Comparison of ENCODE assay signal across 19 cellular contexts in genomic region chr18:3671181-3671580, GRCh38.
DNase-seq lines count a peak whose midpoint lies in the region; ATAC-seq and TF ChIP-seq lines count a peak whose summit lies in the region.
"Had no signal": no experiment of that assay in that cellular context is flagged by ENCODE, and none has a peak within 500 bp of the region (broad histone marks: within the 10 kb centered on the region; RNA-seq: fewer than 3 reads in every experiment).

No MANE protein-coding gene starts in this region.

- no peaks in the 10 kb centered on the region for H3K9me3 Mint-ChIP-seq in activated CD4-positive, alpha-beta T cell treated with anti-CD3 and anti-CD28 coated beads for 36 hours (ENCODE audit: low read depth)
- H3K9me3 Mint-ChIP-seq: central memory CD8-positive, alpha-beta T cell; natural killer cell treated with Interleukin-12 subunit alpha and Interleukin-12 subunit beta and Interleukin-15 and Interleukin-18, amount 100 ng/mL, for 72 hours had no signal

- no peak overlapping the region for H3K27ac ChIP-seq in PC-9
- no peak overlapping the region for H3K27ac ChIP-seq in left lung
- H3K27ac ChIP-seq: RWPE1 had no signal

- ATAC-seq in left lung: peak; percentile 75
- ATAC-seq in activated CD4-positive, alpha-beta T cell treated with anti-CD3 and anti-CD28 coated beads for 36 hours: no peak
- ATAC-seq: natural killer cell treated with Interleukin-12 subunit alpha and Interleukin-12 subunit beta and Interleukin-15 and Interleukin-18, amount 100 ng/mL, for 72 hours had no signal

- POLR2A ChIA-PET in PC-9 (lab: Charles Lee; ENCODE audit: unreplicated experiment): no interaction called here
- POLR2A ChIA-PET in activated CD4-positive, alpha-beta T cell treated with anti-CD3 and anti-CD28 coated beads for 36 hours (lab: Charles Lee): no interaction called here

- H3K4me1 ChIP-seq in PC-9 (replicated peaks; ENCODE audit: insufficient read depth) (peaks cover 15% of the 10 kb centered on the region), left lung (peaks cover 0 to 3% of the 10 kb centered on the region in 2 donors)

- 0 out of 2 replicates have a peak overlapping the region, but pooled peaks have one; percentile 18 for H2AFZ ChIP-seq in PC-9

- TF ChIP-seq CTCF in PC-9 (conservative IDR thresholded peaks at IDR 0.05): no peak
- no peak for TF ChIP-seq CTCF in left lung (IDR thresholded peaks at IDR 0.05)

- H4K20me1 ChIP-seq in PC-9 (ENCODE audit: insufficient read depth): no peaks in the 10 kb centered on the region

- H3K27me3 ChIP-seq in PC-9 (ENCODE audit: insufficient read depth, low read depth) (no peaks in the 10 kb centered on the region), left lung (no peaks in the 10 kb centered on the region)

- H3K4me3 ChIP-seq in PC-9 (no peak overlapping the region), left lung (no peak overlapping the region)

- no peaks in the 10 kb centered on the region for H3K36me3 Mint-ChIP-seq in activated CD4-positive, alpha-beta T cell treated with anti-CD3 and anti-CD28 coated beads for 36 hours (ENCODE audit: low read depth)
- H3K36me3 Mint-ChIP-seq: natural killer cell treated with Interleukin-12 subunit alpha and Interleukin-12 subunit beta and Interleukin-15 and Interleukin-18, amount 100 ng/mL, for 72 hours had no signal

- H3K79me2 ChIP-seq in PC-9 (ENCODE audit: low read depth): no peaks in the 10 kb centered on the region

- no peak overlapping the region for H3K4me3 Mint-ChIP-seq in activated CD4-positive, alpha-beta T cell treated with anti-CD3 and anti-CD28 coated beads for 36 hours
- H3K4me3 Mint-ChIP-seq: activated CD4-positive, alpha-beta T cell treated with anti-CD3 and anti-CD28 coated beads, Interleukin-2, amount 10 ng/mL, durations not matched to agents 7 days and 5 days; central memory CD8-positive, alpha-beta T cell; natural killer cell treated with Interleukin-12 subunit alpha and Interleukin-12 subunit beta and Interleukin-15 and Interleukin-18, amount 100 ng/mL, for 72 hours had no signal

- no peak overlapping the region for H3K27ac Mint-ChIP-seq in activated CD4-positive, alpha-beta T cell treated with anti-CD3 and anti-CD28 coated beads for 36 hours
- H3K27ac Mint-ChIP-seq: activated CD4-positive, alpha-beta T cell treated with anti-CD3 and anti-CD28 coated beads, Interleukin-2, amount 10 ng/mL, durations not matched to agents 7 days and 5 days; natural killer cell treated with Interleukin-12 subunit alpha and Interleukin-12 subunit beta and Interleukin-15 and Interleukin-18, amount 100 ng/mL, for 72 hours had no signal

- CTCF ChIA-PET in PC-9 (lab: Charles Lee): no interaction called here
- CTCF ChIA-PET in activated CD4-positive, alpha-beta T cell treated with anti-CD3 and anti-CD28 coated beads for 36 hours (lab: Charles Lee): interaction anchor here (1.1 to 2.0 kb wide), 3 partner anchors 8 to 374 kb away, joined by 3 to 5 read pairs (median 4); no protein-coding TSS in a partner anchor

- DNase-seq in COLO668 (lab: John Stamatoyannopoulos, UW; ENCODE audit: unreplicated experiment) (peak; percentile 36), DMS79 treated with DMSO at 0.1 percent for 48 hours (lab: John Stamatoyannopoulos, UW) (peak; percentile 86), PC-9 (no peak), left lung (no peak), NCI-H1930 (lab: John Stamatoyannopoulos, UW) (no peak), ureter (ENCODE audit: low spot score) (no peak), activated T-cell treated with anti-CD3 and anti-CD28 coated beads for 4 hours (no peak)
- DNase-seq in activated CD4-positive, alpha-beta T cell treated with anti-CD3 and anti-CD28 coated beads for 36 hours: no peak
- DNase-seq: activated CD4-positive, alpha-beta T cell treated with anti-CD3 and anti-CD28 coated beads, Interleukin-2, amount 10 ng/mL, durations not matched to agents 7 days and 5 days; activated CD8-positive, alpha-beta memory T cell treated with anti-CD3 and anti-CD28 coated beads, Interleukin-2, amount 50 U/mL, for 48 hours; activated gamma-delta T cell treated with Interleukin-2 at 50 U/mL for 16 hours; effector memory CD4-positive, alpha-beta T cell; head of caudate nucleus; NCI-H2081 treated with DMSO at 0.1 percent for 48 hours; NK-92 treated with Interleukin-12 subunit alpha and Interleukin-12 subunit beta, amount 100 ng/mL, for 24 hours; stimulated activated CD4-positive, alpha-beta T cell treated with anti-CD3 and anti-CD28 coated beads, Interleukin-4, amount 100 ng/mL, for 4 hours had no signal

- peaks cover 1% of the 10 kb centered on the region for H3K4me1 Mint-ChIP-seq in activated CD4-positive, alpha-beta T cell treated with anti-CD3 and anti-CD28 coated beads for 36 hours
- H3K4me1 Mint-ChIP-seq: central memory CD8-positive, alpha-beta T cell had no signal

- no peak overlapping the region for H3K4me2 ChIP-seq in PC-9

- H3K9me3 ChIP-seq in PC-9 (ENCODE audit: insufficient read depth, low read depth) (no peaks in the 10 kb centered on the region), left lung (no peaks in the 10 kb centered on the region)

- no peaks in the 10 kb centered on the region for H3K9me2 ChIP-seq in PC-9 (ENCODE audit: insufficient read depth)

- H3K27me3 Mint-ChIP-seq in activated CD4-positive, alpha-beta T cell treated with anti-CD3 and anti-CD28 coated beads for 36 hours: peaks cover 3% of the 10 kb centered on the region

- H3F3A ChIP-seq in PC-9 (ENCODE audit: insufficient read depth, low read depth): peaks cover under 1% of the 10 kb centered on the region; the same call in 1 of the 2 replicates

- intact Hi-C loops in PC-9 (cut with micrococcal nuclease; ENCODE audit: unreplicated experiment) (no loop called here), left lung (cut with DNase I) (no loop called here)
- intact Hi-C loops in activated CD4-positive, alpha-beta T cell treated with anti-CD3 and anti-CD28 coated beads for 36 hours (cut with DNase I, micrococcal nuclease): no loop called here

- BruUV-seq in PC-9 (replicated peaks; lab: Mats Ljungman, UMichigan): no TSS peak

- H3K36me3 ChIP-seq in PC-9 (ENCODE audit: low read depth) (no peaks in the 10 kb centered on the region), left lung (no peaks in the 10 kb centered on the region)

Comparison
In these comparisons a context has a peak if more than half of its experiments do, and no peak if none do; other contexts are left out.
1. DNase-seq: peak in COLO668 (single experiment) and DMS79 treated with DMSO at 0.1 percent for 48 hours (single experiment); none in PC-9 (0 of 2), left lung (0 of 2), NCI-H1930 (0 of 2), ureter (single experiment), activated T-cell treated with anti-CD3 and anti-CD28 coated beads for 4 hours (single experiment) and activated CD4-positive, alpha-beta T cell treated with anti-CD3 and anti-CD28 coated beads for 36 hours (single experiment).